ENCODE assay signal across 34 cellular contexts in genomic region chr14:56811596-56812363, GRCh38. TPM values are rescaled to one million over a fixed set of nuclear protein-coding genes. Genes with fewer than 3 reads are reported as not detected.
A peak's percentile ranks its signal among the peaks of the same experiment; 100 is the strongest.
DNase-seq lines count a peak whose midpoint lies in the region; ATAC-seq and TF ChIP-seq lines count a peak whose summit lies in the region.
"Had no signal": no experiment of that assay in that cellular context is flagged by ENCODE, and none has a peak within 500 bp of the region (broad histone marks: within the 10 kb centered on the region; RNA-seq: fewer than 3 reads in every experiment).

No MANE protein-coding gene starts in this region.

- H3K27ac ChIP-seq in A673 (ENCODE audit: low read depth, low read length, poor library complexity, severe bottlenecking) (peak overlapping the region; percentile 95), HUES6 (ENCODE audit: low read depth, low read length) (no peak overlapping the region), iPS-20b (ENCODE audit: low read length) (no peak overlapping the region)
- H3K27ac ChIP-seq: brain microvascular endothelial cell, neutrophil, skin epidermis, thyroid gland had no signal

- BruUV-seq in A673 (replicated peaks; lab: Mats Ljungman, UMichigan), result no TSS peak

- H3K36me3 ChIP-seq in A673 (ENCODE audit: insufficient read depth, low read length, poor library complexity, severe bottlenecking), result peaks cover 33% of the 10 kb centered on the region
- no peaks in the 10 kb centered on the region for H3K36me3 ChIP-seq in HUES6 (ENCODE audit: control insufficient read depth, insufficient read depth, low read length)
- H3K36me3 ChIP-seq in iPS-20b (ENCODE audit: insufficient read depth, low read depth, low read length), result no peaks in the 10 kb centered on the region
- H3K36me3 ChIP-seq: brain microvascular endothelial cell, neutrophil, thyroid gland had no signal

- TF ChIP-seq CTCF in A673 (conservative IDR thresholded peaks at IDR 0.05; ENCODE audit: low read depth, low read length), result no peak

- DNase-seq in A673 (ENCODE audit: low spot score) (peak; percentile 69), ecto neural progenitor cell (ENCODE audit: low spot score) (peak; percentile 71), NCI-H748 (lab: John Stamatoyannopoulos, UW; ENCODE audit: unreplicated experiment) (no peak), DMS79 (lab: John Stamatoyannopoulos, UW) (no peak), AG20443 (ENCODE audit: low spot score) (no peak)
- DNase-seq: activated CD4-positive, alpha-beta T cell treated with anti-CD3 and anti-CD28 coated beads for 1 hour; activated CD8-positive, alpha-beta T cell treated with anti-CD3 and anti-CD28 coated beads, Interleukin-2, amount 10 ng/mL, durations not matched to agents 7 days and 5 days; activated effector memory CD4-positive, alpha-beta T cell treated with anti-CD3 and anti-CD28 coated beads, Interleukin-2, amount 50 U/mL, for 16 hours; activated T-cell treated with anti-CD3 and anti-CD28 coated beads for 4 hours; AML-193; brain microvascular endothelial cell; CD4-positive, alpha-beta T cell; DMS 273 treated with DMSO at 0.1 percent for 48 hours; effector CD4-positive, alpha-beta T cell; erythroblast; glutamatergic neuron; left colon; mesenchymal stem cell; NCI-H1417 treated with DMSO at 0.1 percent for 48 hours; NCI-H2081; NCI-H2227 treated with DMSO at 0.1 percent for 48 hours; NCI-H774; OCI-M1; stimulated activated naive CD8-positive, alpha-beta T cell treated with anti-CD3 and anti-CD28 coated beads, Interleukin-15, amount 100 ng/mL, for 72 hours; T-helper 17 cell; thyroid gland had no signal

- peak overlapping the region; percentile 71 for H3K4me3 ChIP-seq in A673 (ENCODE audit: low read depth, low read length, poor library complexity, severe bottlenecking)
- peak overlapping the region; percentile 69 for H3K4me3 ChIP-seq in HUES6 (ENCODE audit: low read depth, low read length)
- peak overlapping the region; percentile 69; the same call in 1 of the 2 replicates for H3K4me3 ChIP-seq in iPS-20b (ENCODE audit: low read length)
- H3K4me3 ChIP-seq: skin epidermis, thyroid gland had no signal

- POLR2A ChIA-PET in A673 (lab: Charles Lee; ENCODE audit: low non-redundant PET), result no interaction called here

- ATAC-seq in GM21529 (IDR thresholded peaks at IDR 0.05; ENCODE audit: unreplicated experiment), result no peak
- ATAC-seq: activated CD8-positive, alpha-beta T cell treated with anti-CD3 and anti-CD28 coated beads, Interleukin-2, amount 10 ng/mL, durations not matched to agents 7 days and 5 days; left colon; SK-N-SH treated with all-trans-retinoic acid at 6 μM for 48 hours; stimulated activated naive CD8-positive, alpha-beta T cell treated with anti-CD3 and anti-CD28 coated beads, Interleukin-15, amount 100 ng/mL, for 72 hours; T-helper 17 cell had no signal

- H3K9ac ChIP-seq in HUES6 (ENCODE audit: low read length), result no peak overlapping the region
- H3K9ac ChIP-seq in iPS-20b (ENCODE audit: low read depth, low read length), result peak overlapping the region; percentile 51; the same call in 1 of the 2 replicates

- CTCF ChIA-PET in A673 (lab: Charles Lee), result no interaction called here

- peaks cover 3% of the 10 kb centered on the region for H3K4me1 ChIP-seq in A673 (ENCODE audit: insufficient read depth, low read length, poor library complexity, severe bottlenecking)
- peaks cover 63% of the 10 kb centered on the region for H3K4me1 ChIP-seq in HUES6 (ENCODE audit: control insufficient read depth, insufficient read depth, low read length)
- H3K4me1 ChIP-seq in iPS-20b (ENCODE audit: insufficient read depth, low read length), result peaks cover 50% of the 10 kb centered on the region

- H3K9me3 ChIP-seq in A673 (ENCODE audit: low read depth, low read length, poor library complexity, severe bottlenecking) (no peaks in the 10 kb centered on the region), HUES6 (ENCODE audit: control insufficient read depth, insufficient read depth, low read depth, low read length) (no peaks in the 10 kb centered on the region), iPS-20b (ENCODE audit: insufficient read depth, low read depth, low read length) (no peaks in the 10 kb centered on the region)
- H3K9me3 ChIP-seq: neutrophil, thyroid gland had no signal

- intact Hi-C loops in A673 (cut with micrococcal nuclease; ENCODE audit: unreplicated experiment), result loop anchor here (5.0 to 10.0 kb wide), 4 partner anchors 231 to 376 kb away; no protein-coding TSS in a partner anchor

- no peaks in the 10 kb centered on the region for H3K27me3 ChIP-seq in A673 (replicated peaks; ENCODE audit: insufficient read depth, low read depth, low read length, poor library complexity)
- H3K27me3 ChIP-seq in HUES6 (ENCODE audit: control insufficient read depth, insufficient read depth, low read length), result peaks cover 99% of the 10 kb centered on the region
- H3K27me3 ChIP-seq in iPS-20b (ENCODE audit: insufficient read depth, low read length), result peaks cover 100% of the 10 kb centered on the region

RNA-seq across cellular contexts. Expression of gene OTX2, which starts 1.5 kb away (rescaled TPM):
- 129 and 147 TPM in 2 replicates for total RNA-seq in A673 (2021)
- total RNA-seq: A172; activated CD8-positive, alpha-beta T cell treated with anti-CD3 and anti-CD28 coated beads, Interleukin-2, amount 10 ng/mL, durations not matched to agents 7 days and 5 days; CD4-positive, alpha-beta T cell; chondrocyte; left colon; T-helper 17 cell; thyroid gland had no signal

Comparison
In these comparisons a context has a peak if more than half of its experiments do, and no peak if none do; other contexts are left out.
1. DNase-seq: peak in A673 (single experiment) and ecto neural progenitor cell (single experiment); none in NCI-H748 (single experiment), DMS79 (single experiment) and AG20443 (single experiment).
2. Peak in every context shown above with its lines, with median percentiles within 50 percentile points of each other: H3K4me3 ChIP-seq.